ENCODE assay signal across 8 cellular contexts in the genomic region with DNA sequence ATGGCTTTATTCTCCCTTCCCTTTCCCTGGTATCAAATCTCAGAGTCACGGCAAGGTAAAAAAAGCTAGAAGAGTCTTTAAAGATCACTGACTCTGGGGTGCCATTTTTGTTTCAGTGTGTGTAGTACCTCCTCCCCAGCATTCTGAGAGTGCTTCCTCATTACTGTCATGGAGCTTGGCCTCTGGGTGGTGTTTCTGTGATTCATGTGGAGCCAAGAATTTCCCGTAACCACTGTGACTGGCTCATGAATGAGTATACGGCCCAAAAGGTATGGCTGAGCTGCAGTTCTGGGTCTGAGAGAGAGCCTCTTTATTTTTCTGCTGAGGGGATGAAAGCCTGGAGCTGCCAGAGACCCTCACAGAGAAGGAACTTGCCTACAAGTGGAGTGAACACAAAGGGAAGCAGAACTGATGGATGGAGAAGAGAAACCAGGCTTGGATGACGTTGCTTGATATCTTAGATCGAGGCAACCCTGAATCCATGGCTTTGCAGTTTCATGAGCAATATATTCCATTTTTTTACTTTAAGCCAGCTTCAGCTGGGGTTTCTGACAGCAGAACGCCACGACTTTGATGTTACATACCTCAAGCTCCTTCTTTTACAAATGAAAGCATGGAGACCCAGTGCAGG.
DNase-seq lines count a peak whose midpoint lies in the region; ATAC-seq and TF ChIP-seq lines count a peak whose summit lies in the region.

No MANE protein-coding gene starts in this region.

- CTCF ChIA-PET in mammary epithelial cell (lab: Charles Lee; ENCODE audit: low non-redundant PET), result interaction anchor here (2.1 kb wide), 1 partner anchor 69 kb away, joined by 8 read pairs; no protein-coding TSS in a partner anchor

- no peaks in the 10 kb centered on the region for H3K79me2 ChIP-seq in mammary epithelial cell (ENCODE audit: insufficient read depth, low read length)

- 65% methylated on average over 7 of the region's 7 CpGs for WGBS in mammary epithelial cell (ENCODE audit: low coverage, missing lambda C conversion rate)

- in situ Hi-C loops in mammary epithelial cell (cut with MboI; ENCODE audit: low sequenced_read_pairs in 2 of 2), result loop anchor here in 1 of 2 donors (25.0 kb wide), 1 partner anchor 280 kb away; no protein-coding TSS in a partner anchor

- H3K4me3 ChIP-seq in mammary epithelial cell (replicated peaks in 1 of 3; ENCODE audit: insufficient read depth in 1 of 3, low read depth in 2 of 3, low read length in 3 of 3), result no peak overlapping the region

- H4K20me1 ChIP-seq in mammary epithelial cell (ENCODE audit: insufficient read depth, low read length), result no peaks in the 10 kb centered on the region

- no peaks in the 10 kb centered on the region for H3K9me3 ChIP-seq in mammary epithelial cell (replicated peaks; ENCODE audit: insufficient read depth, low read length)

- ATAC-seq in GM21529 (IDR thresholded peaks at IDR 0.05; ENCODE audit: unreplicated experiment) (peak; percentile 39), GM18520 (IDR thresholded peaks at IDR 0.05; ENCODE audit: unreplicated experiment) (no peak)

- intact Hi-C loops in mammary epithelial cell (cut with micrococcal nuclease), result loop anchor here (5.0 to 10.0 kb wide), 4 partner anchors 138 to 1038 kb away; partner anchors contain the start of gene GABRB2

- no peak for TF ChIP-seq CTCF in mammary epithelial cell (conservative IDR thresholded peaks at IDR 0.05 in 1 of 2, IDR thresholded peaks at IDR 0.05 in 1 of 2; ENCODE audit: extremely low read depth in 1 of 2, insufficient read depth in 1 of 2, low read depth in 1 of 2, low read length in 2 of 2)

- DNase-seq in LHCN-M2 (ENCODE audit: low read depth), result peak; percentile 70
- peak; percentile 81 for DNase-seq in mammary epithelial cell
- DNase-seq in putamen (ENCODE audit: low spot score), result peak; percentile 24
- no peak for DNase-seq in NCI-H1105 treated with DMSO at 0.1 percent for 48 hours (lab: John Stamatoyannopoulos, UW)
- no peak for DNase-seq in GM19240 (ENCODE audit: insufficient read length, low spot score)
- DNase-seq in DMS53 (lab: John Stamatoyannopoulos, UW), result no peak

- H3K4me2 ChIP-seq in mammary epithelial cell (ENCODE audit: insufficient read depth, low read depth, low read length), result peak overlapping the region; percentile 10

- H3K36me3 ChIP-seq in mammary epithelial cell (ENCODE audit: insufficient read depth, low read length), result no peaks in the 10 kb centered on the region

- dilution Hi-C loops in mammary epithelial cell (cut with HindIII; ENCODE audit: low sequenced_read_pairs), result no loop called here

- H3K9ac ChIP-seq in mammary epithelial cell (ENCODE audit: insufficient read depth, low read length), result no peak overlapping the region

- H2AFZ ChIP-seq in mammary epithelial cell (ENCODE audit: low read depth, low read length), result peak overlapping the region; percentile 82

- no peak overlapping the region for H3K27ac ChIP-seq in mammary epithelial cell (ENCODE audit: insufficient read depth, low read depth, low read length)

- BruUV-seq in mammary epithelial cell (replicated peaks; lab: Mats Ljungman, UMichigan), result no TSS peak

- no peaks in the 10 kb centered on the region for H3K27me3 ChIP-seq in mammary epithelial cell (ENCODE audit: insufficient read depth, low read length)

- peaks cover 8% of the 10 kb centered on the region for H3K4me1 ChIP-seq in mammary epithelial cell (ENCODE audit: insufficient read depth, low read length)

Comparison
In these comparisons a context has a peak if more than half of its experiments do, and no peak if none do; other contexts are left out.
1. DNase-seq: peak in LHCN-M2 (single experiment), mammary epithelial cell (single experiment) and putamen (single experiment); none in NCI-H1105 treated with DMSO at 0.1 percent for 48 hours (single experiment), GM19240 (single experiment) and DMS53 (single experiment).